ENCODE assay signal across 9 cellular contexts in genomic region chr1:25642710-25643109, GRCh38. TPM values are rescaled to one million over a fixed set of nuclear protein-coding genes. Genes with fewer than 3 reads are reported as not detected.
DNase-seq lines count a peak whose midpoint lies in the region; ATAC-seq, FAIRE-seq and TF ChIP-seq lines count a peak whose summit lies in the region.
"Had no signal": no experiment of that assay in that cellular context is flagged by ENCODE, and none has a peak within 500 bp of the region (broad histone marks: within the 10 kb centered on the region; RNA-seq: fewer than 3 reads in every experiment).

No MANE protein-coding gene starts in this region.

- intact Hi-C loops in left lung (cut with DNase I) (no loop called here), stomach (cut with DNase I; ENCODE audit: low total_unique reads) (no loop called here), uterus (cut with DNase I; ENCODE audit: low total_unique reads) (no loop called here)

- no peaks in the 10 kb centered on the region for H3K36me3 ChIP-seq in left lung
- peaks cover 0 to 13% (median 4%) of the 10 kb centered on the region in 4 donors for H3K36me3 ChIP-seq in stomach
- H3K36me3 ChIP-seq in uterus: no peaks in the 10 kb centered on the region

- peak; percentile 26 for DNase-seq in NCI-H1694 (lab: John Stamatoyannopoulos, UW)
- DNase-seq in activated effector memory CD4-positive, alpha-beta T cell treated with Interleukin-2 at 50 U/mL for 16 hours: peak; percentile 52
- no peak for DNase-seq in left lung
- peak; percentile 44 for DNase-seq in stomach
- DNase-seq in HTR-8/SVneo (ENCODE audit: insufficient read length, low spot score): no peak
- DNase-seq in uterus: no peak
- DNase-seq in cortex of kidney (lab: John Stamatoyannopoulos, UW): no peak

- H3K27ac ChIP-seq in left lung (peak overlapping the region in 1 of 2 donors; percentile 50), stomach (peak overlapping the region in 3 of 5 donors; percentile 54 to 58 (median 55)), uterus (peak overlapping the region in 1 of 2 donors; percentile 39)
- H3K27ac ChIP-seq: epithelial cell of prostate had no signal

- H3K9me3 ChIP-seq in left lung: no peaks in the 10 kb centered on the region
- peaks cover 0 to 6% (median 0%) of the 10 kb centered on the region in 4 donors for H3K9me3 ChIP-seq in stomach
- H3K9me3 ChIP-seq in uterus: no peaks in the 10 kb centered on the region

- no peak for TF ChIP-seq CTCF in left lung (IDR thresholded peaks at IDR 0.05)
- no peak for TF ChIP-seq CTCF in stomach (IDR thresholded peaks at IDR 0.05)
- no peak for TF ChIP-seq CTCF in uterus (IDR thresholded peaks at IDR 0.05)

- H3K27me3 ChIP-seq in left lung (no peaks in the 10 kb centered on the region), stomach (no peaks in the 10 kb centered on the region), uterus (no peaks in the 10 kb centered on the region)

- no peak for FAIRE-seq in HTR-8/SVneo (lab: Jason Lieb, UNC)

- H3K4me1 ChIP-seq in left lung (peaks cover 0 to 14% of the 10 kb centered on the region in 2 donors), stomach (peaks cover 9 to 38% (median 21%) of the 10 kb centered on the region in 4 donors), uterus (no peaks in the 10 kb centered on the region)

- no peak for TF ChIP-seq EP300 in stomach (IDR thresholded peaks at IDR 0.05)

- ATAC-seq in GM18505 (IDR thresholded peaks at IDR 0.05; ENCODE audit: unreplicated experiment): peak; percentile 59
- peak; percentile 65 for ATAC-seq in left lung

- H3K4me3 ChIP-seq in left lung (no peak overlapping the region), stomach (no peak overlapping the region), uterus (no peak overlapping the region)

- WGBS in stomach, 5 donors: 54 to 77% (median 66%) methylated on average over 7 of the region's 7 CpGs

- TF ChIP-seq POLR2A in GM18505 (IDR thresholded peaks at IDR 0.05; ENCODE audit: borderline replicate concordance, extremely low read depth, insufficient read depth, insufficient read length) (no peak), stomach (IDR thresholded peaks at IDR 0.05) (no peak), uterus (IDR thresholded peaks at IDR 0.05) (no peak)

RNA-seq across cellular contexts. Expression of gene MAN1C1, which starts 26.1 kb away (rescaled TPM):
- total RNA-seq in left lung: 10 to 100 TPM; 15.3 to 20.3 TPM
- 10 to 100 TPM in 1 of 5 donors, 1 to 10 TPM in 4; 4.6 to 33.9 (median 6.4) TPM for total RNA-seq in stomach
- 10 to 100 TPM in 1 of 3 donors, 1 to 10 TPM in 2; 4.3 to 10.0 (median 4.5) TPM for polyA plus RNA-seq in stomach
- total RNA-seq in uterus: 10 to 100 TPM in 1 of 4 donors, 1 to 10 TPM in 3; 5.0 to 31.1 (median 7.9) TPM

Comparison
In these comparisons a context has a peak if more than half of its experiments do, and no peak if none do; other contexts are left out.
1. DNase-seq: peak in NCI-H1694 (single experiment), activated effector memory CD4-positive, alpha-beta T cell treated with Interleukin-2 at 50 U/mL for 16 hours (single experiment) and stomach (single experiment); none in left lung (0 of 2), HTR-8/SVneo (single experiment), uterus (0 of 2) and cortex of kidney (single experiment).